Comparison of ENCODE assay signal across 8 cellular contexts in genomic region chr16:46629331-46629843, GRCh38. TPM values are rescaled to one million over a fixed set of nuclear protein-coding genes. Genes with fewer than 3 reads are reported as not detected.
DNase-seq lines count a peak whose midpoint lies in the region; ATAC-seq and TF ChIP-seq lines count a peak whose summit lies in the region.

No MANE protein-coding gene starts in this region.

- no peak for TF ChIP-seq POLR2A in Peyer's patch (IDR thresholded peaks at IDR 0.05)

- H3K36me3 ChIP-seq in neuron (ENCODE audit: insufficient read depth, low read length) (no peaks in the 10 kb centered on the region), Peyer's patch (no peaks in the 10 kb centered on the region)

- H3K9me3 ChIP-seq in neuron (ENCODE audit: low read length) (no peaks in the 10 kb centered on the region), Peyer's patch (no peaks in the 10 kb centered on the region)

- peak overlapping the region; percentile 29 for H2AFZ ChIP-seq in neuron (ENCODE audit: low read depth, low read length)

- DNase-seq in NCI-H2227 treated with DMSO at 0.1 percent for 48 hours (lab: John Stamatoyannopoulos, UW) (peak; percentile 20), dedifferentiated amniotic fluid mesenchymal stem cell (ENCODE audit: extremely low spot score) (peak; percentile 87), Peyer's patch (no peak)
- DNase-seq in effector CD4-positive, alpha-beta T cell: no peak

- no peak for ATAC-seq in HG03571 (IDR thresholded peaks at IDR 0.05; ENCODE audit: unreplicated experiment)
- ATAC-seq in HG02798 (IDR thresholded peaks at IDR 0.05; ENCODE audit: poor library complexity, unreplicated experiment): no peak

- H3K4me1 ChIP-seq in neuron (ENCODE audit: insufficient read depth, low read length): no peaks in the 10 kb centered on the region
- no peaks in the 10 kb centered on the region for H3K4me1 ChIP-seq in Peyer's patch

- no peak overlapping the region for H3K27ac ChIP-seq in Peyer's patch

- no peaks in the 10 kb centered on the region for H3K27me3 ChIP-seq in neuron (ENCODE audit: insufficient read depth, low read length)
- H3K27me3 ChIP-seq in Peyer's patch: no peaks in the 10 kb centered on the region

- H3K4me3 ChIP-seq in neuron (ENCODE audit: low read length) (no peak overlapping the region), Peyer's patch (no peak overlapping the region)

- TF ChIP-seq CTCF in GM12872 (IDR thresholded peaks at IDR 0.05; ENCODE audit: insufficient read depth, low read depth, low read length) (peak; percentile 13; the same call in 1 of the 3 replicates), Peyer's patch (IDR thresholded peaks at IDR 0.05) (peak in 1 of 6 experiments; percentile 8)

RNA-seq across cellular contexts. Expression of gene SHCBP1, which starts 8.2 kb away (rescaled TPM):
- total RNA-seq in Peyer's patch: 10 to 100 TPM in 1 of 4 donors, 1 to 10 TPM in 1, under 1 TPM in 1, not detected in 1; 0.85 to 23.9 (median 1.1) TPM

RNA-seq across cellular contexts. Expression of gene VPS35, which starts 59.6 kb away (rescaled TPM):
- 10 to 100 TPM; 48.1 to 96.2 (median 56.1) TPM for total RNA-seq in Peyer's patch

Comparison
In these comparisons a context has a peak if more than half of its experiments do, and no peak if none do; other contexts are left out.
1. DNase-seq: peak in NCI-H2227 treated with DMSO at 0.1 percent for 48 hours (single experiment) and dedifferentiated amniotic fluid mesenchymal stem cell (single experiment); none in effector CD4-positive, alpha-beta T cell (single experiment) and Peyer's patch (0 of 3).